In the genomic region with DNA sequence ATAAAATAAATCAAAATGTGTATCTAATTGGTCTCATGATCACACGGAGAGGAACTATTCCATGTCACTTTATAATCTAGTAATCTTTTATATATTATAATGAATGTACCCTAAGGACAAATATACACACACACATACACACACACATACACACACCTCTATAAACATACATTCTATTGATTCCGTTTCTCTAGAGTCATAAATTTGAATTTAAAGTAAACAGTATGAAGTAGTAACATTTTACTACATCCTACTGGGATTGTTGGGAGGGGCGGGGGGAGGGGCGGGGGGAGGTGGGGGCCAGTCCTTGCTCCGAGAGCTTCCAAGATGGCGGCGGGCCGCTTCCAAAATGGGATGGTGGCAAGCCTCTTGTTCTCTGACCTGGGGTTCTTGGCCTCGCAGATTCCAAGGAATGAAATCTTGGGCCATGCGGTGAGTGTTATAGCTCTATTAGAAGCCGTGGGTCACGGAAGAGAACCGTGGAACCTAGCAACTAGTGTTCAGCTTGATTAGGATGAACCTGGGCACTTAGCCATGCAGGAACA, we compare ENCODE assay signal across 23 cellular contexts.
A peak's percentile ranks its signal among the peaks of the same experiment; 100 is the strongest.
DNase-seq lines count a peak whose midpoint lies in the region; ATAC-seq and TF ChIP-seq lines count a peak whose summit lies in the region.
"Had no signal": no experiment of that assay in that cellular context is flagged by ENCODE, and none has a peak within 500 bp of the region (broad histone marks: within the 10 kb centered on the region; RNA-seq: fewer than 3 reads in every experiment).

No MANE protein-coding gene starts in this region.

- peaks cover 15% of the 10 kb centered on the region for H3K4me1 Mint-ChIP-seq in nephron progenitor cell
- H3K4me1 Mint-ChIP-seq: activated naive CD4-positive, alpha-beta T cell treated with anti-CD3 and anti-CD28 coated beads, Interleukin-2, amount 10 ng/mL, durations not matched to agents 7 days and 5 days; CD4-positive, alpha-beta memory T cell; stimulated activated memory B cell treated with anti-CD40 and anti-IgM and Interleukin-4, amounts not matched to agents 10 μg/mL and 1 μg/mL and 100 μg/mL, for 72 hours had no signal

- H3K9me3 Mint-ChIP-seq in nephron progenitor cell, result peaks cover 8% of the 10 kb centered on the region
- H3K9me3 Mint-ChIP-seq: activated naive CD4-positive, alpha-beta T cell treated with anti-CD3 and anti-CD28 coated beads, Interleukin-2, amount 10 ng/mL, durations not matched to agents 7 days and 5 days; brain; CD4-positive, alpha-beta memory T cell; stimulated activated memory B cell treated with anti-CD40 and anti-IgM and Interleukin-4, amounts not matched to agents 10 μg/mL and 1 μg/mL and 100 μg/mL, for 72 hours; T-helper 2 cell treated with Interferon-gamma antibody and Interleukin-4, amounts not matched to agents 5 μg/mL and 100 μg/mL, for 36 hours had no signal

- peaks cover 4% of the 10 kb centered on the region for H3K27me3 Mint-ChIP-seq in nephron progenitor cell (ENCODE audit: low read depth, poor library complexity)
- H3K27me3 Mint-ChIP-seq: CD4-positive, alpha-beta memory T cell; stimulated activated memory B cell treated with anti-CD40 and anti-IgM and Interleukin-4, amounts not matched to agents 10 μg/mL and 1 μg/mL and 100 μg/mL, for 72 hours had no signal

- H3K36me3 Mint-ChIP-seq in nephron progenitor cell (ENCODE audit: low read depth), result no peaks in the 10 kb centered on the region
- H3K36me3 Mint-ChIP-seq: activated naive CD4-positive, alpha-beta T cell treated with anti-CD3 and anti-CD28 coated beads, Interleukin-2, amount 10 ng/mL, durations not matched to agents 7 days and 5 days; brain; CD4-positive, alpha-beta memory T cell; stimulated activated memory B cell treated with anti-CD40 and anti-IgM and Interleukin-4, amounts not matched to agents 10 μg/mL and 1 μg/mL and 100 μg/mL, for 72 hours had no signal

- H3K4me3 Mint-ChIP-seq in nephron progenitor cell, result no peak overlapping the region
- H3K4me3 Mint-ChIP-seq: activated naive CD4-positive, alpha-beta T cell treated with anti-CD3 and anti-CD28 coated beads, Interleukin-2, amount 10 ng/mL, durations not matched to agents 7 days and 5 days; brain; CD4-positive, alpha-beta memory T cell; stimulated activated memory B cell treated with anti-CD40 and anti-IgM and Interleukin-4, amounts not matched to agents 10 μg/mL and 1 μg/mL and 100 μg/mL, for 72 hours; T-helper 2 cell treated with Interferon-gamma antibody and Interleukin-4, amounts not matched to agents 5 μg/mL and 100 μg/mL, for 36 hours had no signal

- no peak for ATAC-seq in HG03521 (IDR thresholded peaks at IDR 0.05; ENCODE audit: unreplicated experiment)
- ATAC-seq: Right ventricle myocardium inferior; sciatic nerve; stimulated activated memory B cell treated with anti-CD40 and anti-IgM and Interleukin-4, amounts not matched to agents 10 μg/mL and 1 μg/mL and 100 μg/mL, for 72 hours had no signal

- peak overlapping the region; percentile 37 for H3K27ac Mint-ChIP-seq in nephron progenitor cell
- H3K27ac Mint-ChIP-seq: activated naive CD4-positive, alpha-beta T cell treated with anti-CD3 and anti-CD28 coated beads, Interleukin-2, amount 10 ng/mL, durations not matched to agents 7 days and 5 days; CD4-positive, alpha-beta memory T cell; stimulated activated memory B cell treated with anti-CD40 and anti-IgM and Interleukin-4, amounts not matched to agents 10 μg/mL and 1 μg/mL and 100 μg/mL, for 72 hours; T-helper 2 cell treated with Interferon-gamma antibody and Interleukin-4, amounts not matched to agents 5 μg/mL and 100 μg/mL, for 36 hours had no signal

- TF ChIP-seq CTCF in nephron progenitor cell (IDR thresholded peaks at IDR 0.05), result no peak

- DNase-seq in DMS153 (lab: John Stamatoyannopoulos, UW), result peak; percentile 68
- peak; percentile 31 to 54 for DNase-seq in NCI-H2081 (lab: John Stamatoyannopoulos, UW)
- peak; percentile 60 for DNase-seq in SHP77 (lab: John Stamatoyannopoulos, UW)
- no peak for DNase-seq in nephron progenitor cell
- DNase-seq in activated T-cell treated with anti-CD3 and anti-CD28 coated beads, Interleukin-2, amount 50 U/mL, for 48 hours, result no peak
- no peak for DNase-seq in activated T-cell treated with anti-CD3 and anti-CD28 coated beads, Interleukin-2, amount 50 U/mL, for 1 hour
- DNase-seq: activated naive CD4-positive, alpha-beta T cell treated with anti-CD3 and anti-CD28 coated beads, Interleukin-2, amount 10 ng/mL, durations not matched to agents 7 days and 5 days; CD4-positive, alpha-beta memory T cell; cerebellar nuclear complex; left ventricle myocardium inferior; mesendoderm; MG63; NCI-H1417; NCI-H226; PC-9; stimulated activated CD4-positive, alpha-beta T cell treated with anti-CD3 and anti-CD28 coated beads, Interleukin-4, amount 100 ng/mL, for 4 hours; WERI-Rb-1 had no signal

Comparison
In these comparisons a context has a peak if more than half of its experiments do, and no peak if none do; other contexts are left out.
1. DNase-seq: peak in DMS153 (single experiment), NCI-H2081 (2 of 2) and SHP77 (2 of 2); none in nephron progenitor cell (single experiment), activated T-cell treated with anti-CD3 and anti-CD28 coated beads, Interleukin-2, amount 50 U/mL, for 48 hours (0 of 2) and activated T-cell treated with anti-CD3 and anti-CD28 coated beads, Interleukin-2, amount 50 U/mL, for 1 hour (single experiment).